18 cellular contexts compared by ENCODE assay signal in the genomic region with DNA sequence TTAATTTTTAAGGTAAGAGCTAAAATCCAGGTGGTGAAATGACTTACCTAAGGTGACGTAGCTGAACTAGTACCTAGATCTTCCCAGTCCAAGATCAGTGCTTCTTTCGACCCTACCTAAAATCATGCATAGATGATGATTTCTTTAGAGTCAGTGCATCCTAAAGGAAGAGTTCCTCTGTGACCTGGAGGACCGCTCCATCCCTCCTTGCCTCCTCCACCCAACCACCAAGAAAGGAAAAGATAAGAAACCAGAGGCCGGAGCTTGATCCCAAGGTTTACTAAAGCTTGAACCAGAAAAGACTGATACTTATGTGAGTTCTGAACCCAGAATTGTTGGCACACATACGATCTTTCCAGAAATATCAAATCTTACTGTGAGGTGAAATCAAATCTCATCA.
"Had no signal": no experiment of that assay in that cellular context is flagged by ENCODE, and none has a peak within 500 bp of the region (broad histone marks: within the 10 kb centered on the region; RNA-seq: fewer than 3 reads in every experiment).

No MANE protein-coding gene starts in this region.

- H3K36me3 ChIP-seq: heart left ventricle, neutrophil, spleen, transverse colon had no signal

- H3K27me3 Mint-ChIP-seq: naive B cell; stimulated activated memory B cell treated with anti-CD40 and anti-IgM and Interleukin-4, amounts not matched to agents 10 μg/mL and 1 μg/mL and 100 μg/mL, for 72 hours; stimulated activated naive CD8-positive, alpha-beta T cell treated with anti-CD3 and anti-CD28 coated beads, Interleukin-15, Interleukin-2, amounts not matched to agents 100 ng/mL and 50 ng/mL, for 24 hours had no signal

- H3K27me3 ChIP-seq: dorsolateral prefrontal cortex, heart left ventricle, neutrophil, spleen, testis, transverse colon had no signal

- H3K27ac Mint-ChIP-seq: naive B cell; stimulated activated memory B cell treated with anti-CD40 and anti-IgM and Interleukin-4, amounts not matched to agents 10 μg/mL and 1 μg/mL and 100 μg/mL, for 72 hours; stimulated activated naive CD8-positive, alpha-beta T cell treated with anti-CD3 and anti-CD28 coated beads, Interleukin-15, Interleukin-2, amounts not matched to agents 100 ng/mL and 50 ng/mL, for 24 hours had no signal

- H3K4me3 Mint-ChIP-seq: naive B cell; stimulated activated memory B cell treated with anti-CD40 and anti-IgM and Interleukin-4, amounts not matched to agents 10 μg/mL and 1 μg/mL and 100 μg/mL, for 72 hours; stimulated activated naive CD8-positive, alpha-beta T cell treated with anti-CD3 and anti-CD28 coated beads, Interleukin-15, Interleukin-2, amounts not matched to agents 100 ng/mL and 50 ng/mL, for 24 hours had no signal

- H3K4me3 ChIP-seq: dorsolateral prefrontal cortex, heart left ventricle, spleen, testis, transverse colon had no signal

- H3K27ac ChIP-seq: dorsolateral prefrontal cortex, heart left ventricle, neutrophil, spleen, testis, transverse colon had no signal

- DNase-seq: cortex of kidney; dorsolateral prefrontal cortex; effector memory CD4-positive, alpha-beta T cell; heart left ventricle; hippocampal formation; mesendoderm; naive B cell; spleen; stimulated activated CD4-positive, alpha-beta T cell treated with anti-CD3 and anti-CD28 coated beads, Interleukin-15, amount 100 ng/mL, for 24 hours; stimulated activated CD4-positive, alpha-beta T cell treated with anti-CD3 and anti-CD28 coated beads, Interleukin-1b, Interleukin-23, amount 100 ng/mL, for 48 hours; stimulated activated CD4-positive, alpha-beta T cell treated with anti-CD3 and anti-CD28 coated beads, Interleukin-4, amount 100 ng/mL, for 24 hours; testis; transverse colon had no signal

- H3K4me1 Mint-ChIP-seq: stimulated activated memory B cell treated with anti-CD40 and anti-IgM and Interleukin-4, amounts not matched to agents 10 μg/mL and 1 μg/mL and 100 μg/mL, for 72 hours had no signal

- H3K9me3 ChIP-seq: heart left ventricle, neutrophil, spleen, testis, transverse colon had no signal

- ATAC-seq: esophagus mucosa; heart left ventricle; sciatic nerve; stimulated activated memory B cell treated with anti-CD40 and anti-IgM and Interleukin-4, amounts not matched to agents 10 μg/mL and 1 μg/mL and 100 μg/mL, for 72 hours had no signal

- H3K36me3 Mint-ChIP-seq: naive B cell; stimulated activated memory B cell treated with anti-CD40 and anti-IgM and Interleukin-4, amounts not matched to agents 10 μg/mL and 1 μg/mL and 100 μg/mL, for 72 hours had no signal

- H3K9me3 Mint-ChIP-seq: stimulated activated memory B cell treated with anti-CD40 and anti-IgM and Interleukin-4, amounts not matched to agents 10 μg/mL and 1 μg/mL and 100 μg/mL, for 72 hours; stimulated activated naive CD8-positive, alpha-beta T cell treated with anti-CD3 and anti-CD28 coated beads, Interleukin-15, Interleukin-2, amounts not matched to agents 100 ng/mL and 50 ng/mL, for 24 hours had no signal

- H3K4me1 ChIP-seq: heart left ventricle, spleen, testis had no signal
